19 cellular contexts compared by ENCODE assay signal in genomic region chr13:48072304-48072703, GRCh38. TPM values are rescaled to one million over a fixed set of nuclear protein-coding genes. Genes with fewer than 3 reads are reported as not detected.
A peak's percentile ranks its signal among the peaks of the same experiment; 100 is the strongest.
DNase-seq lines count a peak whose midpoint lies in the region; ATAC-seq, FAIRE-seq and TF ChIP-seq lines count a peak whose summit lies in the region.
"Had no signal": no experiment of that assay in that cellular context is flagged by ENCODE, and none has a peak within 500 bp of the region (broad histone marks: within the 10 kb centered on the region; RNA-seq: fewer than 3 reads in every experiment).

No MANE protein-coding gene starts in this region.

- H3K36me3 ChIP-seq in WERI-Rb-1 = peaks cover 21% of the 10 kb centered on the region

- peaks cover 4% of the 10 kb centered on the region for H3K9me3 ChIP-seq in WERI-Rb-1 (ENCODE audit: severe bottlenecking)

- POLR2A ChIA-PET in activated CD4-positive, alpha-beta T cell treated with anti-CD3 and anti-CD28 coated beads, Interleukin-2, amount 10 ng/mL, durations not matched to agents 7 days and 5 days (lab: Charles Lee) = no interaction called here

- no peak for TF ChIP-seq CTCF in WERI-Rb-1 (IDR thresholded peaks at IDR 0.05; ENCODE audit: low read depth, low read length)
- TF ChIP-seq CTCF in fibroblast of mammary gland (conservative IDR thresholded peaks at IDR 0.05; ENCODE audit: control insufficient read depth, insufficient read depth, low read depth, low read length) = no peak

- FAIRE-seq in GM18507 (lab: Jason Lieb, UNC) = peak; percentile 51
- FAIRE-seq: K562 had no signal

- no peaks in the 10 kb centered on the region for H3K27me3 Mint-ChIP-seq in activated CD4-positive, alpha-beta T cell treated with anti-CD3 and anti-CD28 coated beads, Interleukin-2, amount 10 ng/mL, durations not matched to agents 7 days and 5 days
- H3K27me3 Mint-ChIP-seq: activated CD4-positive, alpha-beta T cell treated with anti-CD3 and anti-CD28 coated beads, Interleukin-2, amount 10 ng/mL, durations not matched to agents 24 days and 14 days; progenitor cell of endocrine pancreas; T-cell had no signal

- H3K4me3 ChIP-seq in WERI-Rb-1 (ENCODE audit: low read depth, low read length) = no peak overlapping the region
- H3K4me3 ChIP-seq in fibroblast of mammary gland (ENCODE audit: control insufficient read depth, low read depth, low read length) = no peak overlapping the region
- H3K4me3 ChIP-seq: dorsolateral prefrontal cortex, K562, left lung had no signal

- H3K36me3 Mint-ChIP-seq in activated CD4-positive, alpha-beta T cell treated with anti-CD3 and anti-CD28 coated beads, Interleukin-2, amount 10 ng/mL, durations not matched to agents 7 days and 5 days (ENCODE audit: low read depth) = peaks cover 94% of the 10 kb centered on the region

- H3K4me1 Mint-ChIP-seq in activated CD4-positive, alpha-beta T cell treated with anti-CD3 and anti-CD28 coated beads, Interleukin-2, amount 10 ng/mL, durations not matched to agents 7 days and 5 days = peaks cover 4% of the 10 kb centered on the region
- H3K4me1 Mint-ChIP-seq: neural crest cell had no signal

- CTCF ChIA-PET in activated CD4-positive, alpha-beta T cell treated with anti-CD3 and anti-CD28 coated beads, Interleukin-2, amount 10 ng/mL, durations not matched to agents 7 days and 5 days (lab: Charles Lee) = interaction anchor here (0.5 to 2.5 kb wide), 2 partner anchors 23 to 35 kb away, joined by 3 to 13 read pairs; partner anchors contain the start of genes MED4 and NUDT15

- ATAC-seq in HG03025 (IDR thresholded peaks at IDR 0.05; ENCODE audit: low FRiP score, unreplicated experiment) (no peak), GM18867 (IDR thresholded peaks at IDR 0.05; ENCODE audit: unreplicated experiment) (no peak)
- ATAC-seq: K562, left lung, Right ventricle myocardium inferior, T-cell had no signal

- peak overlapping the region; percentile 14 for H3K27ac ChIP-seq in WERI-Rb-1
- H3K27ac ChIP-seq: dorsolateral prefrontal cortex, left lung had no signal

- DNase-seq in activated CD4-positive, alpha-beta T cell treated with anti-CD3 and anti-CD28 coated beads, Interleukin-2, amount 10 ng/mL, durations not matched to agents 7 days and 5 days = no peak
- no peak for DNase-seq in activated CD4-positive, alpha-beta T cell treated with anti-CD3 and anti-CD28 coated beads, Interleukin-2, amount 50 U/mL, for 48 hours
- DNase-seq in GM18507 (ENCODE audit: extremely low spot score, insufficient read length, low read depth) = no peak
- DNase-seq in WERI-Rb-1 = no peak
- DNase-seq in fibroblast of mammary gland (ENCODE audit: low read depth) = peak; percentile 28
- no peak for DNase-seq in dedifferentiated amniotic fluid mesenchymal stem cell (ENCODE audit: extremely low spot score)
- DNase-seq: activated CD4-positive, alpha-beta T cell treated with anti-CD3 and anti-CD28 coated beads, Interleukin-2, amount 10 ng/mL, durations not matched to agents 24 days and 14 days; activated T-cell treated with anti-CD3 and anti-CD28 coated beads for 4 hours; dorsolateral prefrontal cortex; head of caudate nucleus; left lung; NCI-H2081; T-cell had no signal

- H3K27me3 ChIP-seq in WERI-Rb-1 (ENCODE audit: insufficient read depth, low read depth, severe bottlenecking) = no peaks in the 10 kb centered on the region
- H3K27me3 ChIP-seq: dorsolateral prefrontal cortex, left lung had no signal

- H3K9me3 Mint-ChIP-seq in activated CD4-positive, alpha-beta T cell treated with anti-CD3 and anti-CD28 coated beads, Interleukin-2, amount 10 ng/mL, durations not matched to agents 7 days and 5 days = peaks cover 49% of the 10 kb centered on the region

- peak overlapping the region; percentile 44 for H3K27ac Mint-ChIP-seq in activated CD4-positive, alpha-beta T cell treated with anti-CD3 and anti-CD28 coated beads, Interleukin-2, amount 10 ng/mL, durations not matched to agents 7 days and 5 days
- H3K27ac Mint-ChIP-seq: activated CD4-positive, alpha-beta T cell treated with anti-CD3 and anti-CD28 coated beads, Interleukin-2, amount 10 ng/mL, durations not matched to agents 24 days and 14 days; progenitor cell of endocrine pancreas; T-cell had no signal

- no peak overlapping the region for H3K4me3 Mint-ChIP-seq in activated CD4-positive, alpha-beta T cell treated with anti-CD3 and anti-CD28 coated beads, Interleukin-2, amount 10 ng/mL, durations not matched to agents 7 days and 5 days
- H3K4me3 Mint-ChIP-seq: activated CD4-positive, alpha-beta T cell treated with anti-CD3 and anti-CD28 coated beads, Interleukin-2, amount 10 ng/mL, durations not matched to agents 24 days and 14 days; neural crest cell; T-cell had no signal

RNA-seq across cellular contexts. Expression of gene MED4, which starts 22.6 kb away (rescaled TPM):
- 10 to 100 TPM; 63.1 to 72.2 TPM for total RNA-seq in activated CD4-positive, alpha-beta T cell treated with anti-CD3 and anti-CD28 coated beads, Interleukin-2, amount 10 ng/mL, durations not matched to agents 7 days and 5 days

RNA-seq across cellular contexts. Expression of gene NUDT15, which starts 34.8 kb away (rescaled TPM):
- 10 to 100 TPM; 10.1 to 12.0 TPM for total RNA-seq in activated CD4-positive, alpha-beta T cell treated with anti-CD3 and anti-CD28 coated beads, Interleukin-2, amount 10 ng/mL, durations not matched to agents 7 days and 5 days
